Comparison of ENCODE assay signal across 1 cellular context in genomic region chr22:39535831-39536449, GRCh38.
A peak's percentile ranks its signal among the peaks of the same experiment; 100 is the strongest.
TF ChIP-seq lines count a peak whose summit lies in the region.

No MANE protein-coding gene starts in this region.

TF ChIP-seq in K562, 482 proteins besides CTCF, POLR2A, EP300 and RAD21:
- TF ChIP-seq BCOR (IDR thresholded peaks at IDR 0.05) (0 out of 2 replicates have a peak, but pooled peaks have one; percentile 29), MECOM (CRISPR knock-in tag; IDR thresholded peaks at IDR 0.05) (no peak), SMARCE1 (IDR thresholded peaks at IDR 0.05) (no peak), PURB (CRISPR knock-in tag; IDR thresholded peaks at IDR 0.05; ENCODE audit: low read depth) (no peak), RBM25 (IDR thresholded peaks at IDR 0.05; ENCODE audit: low read depth, low read length, severe bottlenecking) (peak; percentile 62), ZBTB34 (CRISPR knock-in tag; IDR thresholded peaks at IDR 0.05) (no peak), ZNF655 (CRISPR knock-in tag; IDR thresholded peaks at IDR 0.05) (no peak), TAL1 (IDR thresholded peaks at IDR 0.05) (no peak), ZFP36 (IDR thresholded peaks at IDR 0.05; ENCODE audit: low read depth, low read length, partially characterized antibody) (peak; percentile 64)
